ENCODE assay signal across 1 cellular context in the genomic region with DNA sequence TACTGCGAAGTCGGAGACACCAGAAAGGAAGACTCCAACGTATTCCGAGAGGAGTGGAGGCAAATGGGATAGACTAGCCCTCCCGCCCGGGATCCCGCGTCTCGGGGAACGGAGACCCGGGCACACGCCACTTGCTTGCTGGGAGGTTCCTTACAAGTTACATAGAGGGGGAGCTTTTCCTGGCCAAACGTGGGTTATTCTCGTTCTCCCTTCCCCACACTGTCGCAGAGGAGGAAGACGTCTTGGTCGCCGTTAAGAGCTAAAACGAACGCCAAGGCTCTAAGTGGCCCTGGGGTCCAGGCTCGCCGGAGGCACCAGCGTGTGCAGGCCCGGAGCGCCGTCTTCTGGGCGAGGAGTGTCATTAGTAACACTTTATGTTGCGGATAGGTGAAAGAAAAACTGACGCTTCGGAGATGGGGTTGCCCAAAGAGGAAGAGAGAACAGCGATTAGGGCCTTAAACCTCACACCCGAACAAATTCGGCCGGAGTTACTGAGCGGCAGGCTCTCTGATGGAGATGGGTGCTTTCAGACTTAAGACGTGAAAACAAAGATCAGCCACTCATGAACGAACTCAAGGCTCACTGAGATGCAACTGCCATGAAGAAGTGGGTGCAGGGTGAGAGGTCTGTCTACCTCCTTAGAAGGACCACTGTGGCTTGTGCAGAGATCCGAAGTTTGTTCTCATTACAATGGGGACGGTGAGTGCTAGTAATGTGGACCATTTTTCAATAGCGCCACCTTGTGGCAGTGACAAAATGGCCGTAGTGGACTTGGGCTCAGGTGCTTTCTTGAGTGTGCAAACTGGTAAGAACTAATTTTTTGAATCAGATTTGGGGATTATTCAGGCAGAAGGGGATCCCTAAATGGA.
TF ChIP-seq lines count a peak whose summit lies in the region.

No MANE protein-coding gene starts in this region.

TF ChIP-seq in K562, 482 proteins besides CTCF, POLR2A, EP300 and RAD21 (continued from another document and continues in another):
- TF ChIP-seq JUN (IDR thresholded peaks at IDR 0.05; ENCODE audit: borderline replicate concordance, low read depth, low read length) (no peak), JUN (CRISPR knock-in tag; IDR thresholded peaks at IDR 0.05; ENCODE audit: borderline replicate concordance) (0 out of 2 replicates have a peak, but pooled peaks have one; percentile 67), POLR2AphosphoS5 (IDR thresholded peaks at IDR 0.05; ENCODE audit: control insufficient read depth, insufficient read depth, low read depth, low read length) (no peak), TGIF2 (CRISPR knock-in tag; IDR thresholded peaks at IDR 0.05) (no peak), NR4A1 (CRISPR knock-in tag; IDR thresholded peaks at IDR 0.05) (no peak), NR4A1 (tag; IDR thresholded peaks at IDR 0.05) (no peak), NFIX (CRISPR knock-in tag; IDR thresholded peaks at IDR 0.05; ENCODE audit: low read depth) (no peak), NFYB (IDR thresholded peaks at IDR 0.05; ENCODE audit: extremely low read depth, insufficient read length) (no peak), ELF1 (tag; IDR thresholded peaks at IDR 0.05) (no peak), SNIP1 (IDR thresholded peaks at IDR 0.05; ENCODE audit: low read depth) (no peak), TEAD2 (tag; IDR thresholded peaks at IDR 0.05) (no peak), MXI1 (IDR thresholded peaks at IDR 0.05; ENCODE audit: low read depth, low read length) (no peak), NFE2L1 (tag; IDR thresholded peaks at IDR 0.05; ENCODE audit: borderline replicate concordance, low read depth) (no peak), FOSL1 (tag; conservative IDR thresholded peaks at IDR 0.05) (0 out of 2 replicates have a peak, but pooled peaks have one; percentile 38), RHOXF2B (CRISPR knock-in tag; conservative IDR thresholded peaks at IDR 0.05) (no peak), MTF1 (CRISPR knock-in tag; IDR thresholded peaks at IDR 0.05; ENCODE audit: borderline replicate concordance) (no peak), TCF7L2 (IDR thresholded peaks at IDR 0.05; ENCODE audit: low read depth, low read length) (no peak), ZNF408 (CRISPR knock-in tag; IDR thresholded peaks at IDR 0.05; ENCODE audit: low read depth) (no peak), IRF2 (CRISPR knock-in tag; IDR thresholded peaks at IDR 0.05) (no peak), PHTF2 (CRISPR knock-in tag; IDR thresholded peaks at IDR 0.05) (no peak), SMARCC2 (IDR thresholded peaks at IDR 0.05; ENCODE audit: low read depth) (peak; percentile 19; the same call in 1 of the 2 replicates), PURB (CRISPR knock-in tag; IDR thresholded peaks at IDR 0.05; ENCODE audit: low read depth) (no peak), PHB2 (IDR thresholded peaks at IDR 0.05; ENCODE audit: low read depth) (no peak), BRF1 (IDR thresholded peaks at IDR 0.05; ENCODE audit: borderline replicate concordance, extremely low read depth, insufficient read length) (no peak), ZNF165 (CRISPR knock-in tag; IDR thresholded peaks at IDR 0.05; ENCODE audit: borderline replicate concordance) (no peak), ZBED1 (IDR thresholded peaks at IDR 0.05) (no peak), ZNF146 (CRISPR knock-in tag; IDR thresholded peaks at IDR 0.05; ENCODE audit: unreplicated experiment) (no peak), ARID1B (IDR thresholded peaks at IDR 0.05) (peak; percentile 51; the same call in 1 of the 2 replicates), RBM14 (IDR thresholded peaks at IDR 0.05; ENCODE audit: borderline replicate concordance, insufficient read depth, low read depth, low read length) (no peak), CCNT2 (IDR thresholded peaks at IDR 0.05; ENCODE audit: borderline replicate concordance, extremely low read depth, insufficient read length, low read depth, low read length) (no peak), MCM2 (IDR thresholded peaks at IDR 0.05; ENCODE audit: low read depth) (0 out of 2 replicates have a peak, but pooled peaks have one; percentile 21), MYBL2 (IDR thresholded peaks at IDR 0.05; ENCODE audit: low read depth) (no peak), MYBL2 (CRISPR knock-in tag; IDR thresholded peaks at IDR 0.05; ENCODE audit: borderline replicate concordance) (no peak), RFX7 (CRISPR knock-in tag; IDR thresholded peaks at IDR 0.05) (no peak), ZNF197 (CRISPR knock-in tag; IDR thresholded peaks at IDR 0.05; ENCODE audit: low read depth) (no peak), SRF (CRISPR knock-in tag; IDR thresholded peaks at IDR 0.05) (0 out of 4 replicates have a peak, but pooled peaks of 1 of the 2 experiments have one; percentile 9), TEAD4 (IDR thresholded peaks at IDR 0.05; ENCODE audit: low read length) (peak; percentile 56), TEAD4 (CRISPR knock-in tag; IDR thresholded peaks at IDR 0.05; ENCODE audit: borderline replicate concordance) (no peak), EHMT2 (IDR thresholded peaks at IDR 0.05) (no peak)
- TF ChIP-seq, protein P1, sequence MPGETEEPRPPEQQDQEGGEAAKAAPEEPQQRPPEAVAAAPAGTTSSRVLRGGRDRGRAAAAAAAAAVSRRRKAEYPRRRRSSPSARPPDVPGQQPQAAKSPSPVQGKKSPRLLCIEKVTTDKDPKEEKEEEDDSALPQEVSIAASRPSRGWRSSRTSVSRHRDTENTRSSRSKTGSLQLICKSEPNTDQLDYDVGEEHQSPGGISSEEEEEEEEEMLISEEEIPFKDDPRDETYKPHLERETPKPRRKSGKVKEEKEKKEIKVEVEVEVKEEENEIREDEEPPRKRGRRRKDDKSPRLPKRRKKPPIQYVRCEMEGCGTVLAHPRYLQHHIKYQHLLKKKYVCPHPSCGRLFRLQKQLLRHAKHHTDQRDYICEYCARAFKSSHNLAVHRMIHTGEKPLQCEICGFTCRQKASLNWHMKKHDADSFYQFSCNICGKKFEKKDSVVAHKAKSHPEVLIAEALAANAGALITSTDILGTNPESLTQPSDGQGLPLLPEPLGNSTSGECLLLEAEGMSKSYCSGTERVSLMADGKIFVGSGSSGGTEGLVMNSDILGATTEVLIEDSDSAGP (CRISPR knock-in tag; IDR thresholded peaks at IDR 0.05) = no peak
- TF ChIP-seq, protein P2, sequence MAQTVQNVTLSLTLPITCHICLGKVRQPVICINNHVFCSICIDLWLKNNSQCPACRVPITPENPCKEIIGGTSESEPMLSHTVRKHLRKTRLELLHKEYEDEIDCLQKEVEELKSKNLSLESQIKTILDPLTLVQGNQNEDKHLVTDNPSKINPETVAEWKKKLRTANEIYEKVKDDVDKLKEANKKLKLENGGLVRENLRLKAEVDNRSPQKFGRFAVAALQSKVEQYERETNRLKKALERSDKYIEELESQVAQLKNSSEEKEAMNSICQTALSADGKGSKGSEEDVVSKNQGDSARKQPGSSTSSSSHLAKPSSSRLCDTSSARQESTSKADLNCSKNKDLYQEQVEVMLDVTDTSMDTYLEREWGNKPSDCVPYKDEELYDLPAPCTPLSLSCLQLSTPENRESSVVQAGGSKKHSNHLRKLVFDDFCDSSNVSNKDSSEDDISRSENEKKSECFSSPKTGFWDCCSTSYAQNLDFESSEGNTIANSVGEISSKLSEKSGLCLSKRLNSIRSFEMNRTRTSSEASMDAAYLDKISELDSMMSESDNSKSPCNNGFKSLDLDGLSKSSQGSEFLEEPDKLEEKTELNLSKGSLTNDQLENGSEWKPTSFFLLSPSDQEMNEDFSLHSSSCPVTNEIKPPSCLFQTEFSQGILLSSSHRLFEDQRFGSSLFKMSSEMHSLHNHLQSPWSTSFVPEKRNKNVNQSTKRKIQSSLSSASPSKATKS (CRISPR knock-in tag; IDR thresholded peaks at IDR 0.05) = no peak
- TF ChIP-seq, protein P3, sequence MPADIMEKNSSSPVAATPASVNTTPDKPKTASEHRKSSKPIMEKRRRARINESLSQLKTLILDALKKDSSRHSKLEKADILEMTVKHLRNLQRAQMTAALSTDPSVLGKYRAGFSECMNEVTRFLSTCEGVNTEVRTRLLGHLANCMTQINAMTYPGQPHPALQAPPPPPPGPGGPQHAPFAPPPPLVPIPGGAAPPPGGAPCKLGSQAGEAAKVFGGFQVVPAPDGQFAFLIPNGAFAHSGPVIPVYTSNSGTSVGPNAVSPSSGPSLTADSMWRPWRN (IDR thresholded peaks at IDR 0.05; ENCODE audit: low read depth) = no peak
- TF ChIP-seq, protein P4, sequence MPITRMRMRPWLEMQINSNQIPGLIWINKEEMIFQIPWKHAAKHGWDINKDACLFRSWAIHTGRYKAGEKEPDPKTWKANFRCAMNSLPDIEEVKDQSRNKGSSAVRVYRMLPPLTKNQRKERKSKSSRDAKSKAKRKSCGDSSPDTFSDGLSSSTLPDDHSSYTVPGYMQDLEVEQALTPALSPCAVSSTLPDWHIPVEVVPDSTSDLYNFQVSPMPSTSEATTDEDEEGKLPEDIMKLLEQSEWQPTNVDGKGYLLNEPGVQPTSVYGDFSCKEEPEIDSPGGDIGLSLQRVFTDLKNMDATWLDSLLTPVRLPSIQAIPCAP (CRISPR knock-in tag; IDR thresholded peaks at IDR 0.05; ENCODE audit: borderline replicate concordance) = no peak
- TF ChIP-seq, protein P5, sequence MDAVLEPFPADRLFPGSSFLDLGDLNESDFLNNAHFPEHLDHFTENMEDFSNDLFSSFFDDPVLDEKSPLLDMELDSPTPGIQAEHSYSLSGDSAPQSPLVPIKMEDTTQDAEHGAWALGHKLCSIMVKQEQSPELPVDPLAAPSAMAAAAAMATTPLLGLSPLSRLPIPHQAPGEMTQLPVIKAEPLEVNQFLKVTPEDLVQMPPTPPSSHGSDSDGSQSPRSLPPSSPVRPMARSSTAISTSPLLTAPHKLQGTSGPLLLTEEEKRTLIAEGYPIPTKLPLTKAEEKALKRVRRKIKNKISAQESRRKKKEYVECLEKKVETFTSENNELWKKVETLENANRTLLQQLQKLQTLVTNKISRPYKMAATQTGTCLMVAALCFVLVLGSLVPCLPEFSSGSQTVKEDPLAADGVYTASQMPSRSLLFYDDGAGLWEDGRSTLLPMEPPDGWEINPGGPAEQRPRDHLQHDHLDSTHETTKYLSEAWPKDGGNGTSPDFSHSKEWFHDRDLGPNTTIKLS (IDR thresholded peaks at IDR 0.05; ENCODE audit: borderline replicate concordance, low read depth) = peak; percentile 41; the same call in 1 of the 2 replicates
- TF ChIP-seq, protein P6, sequence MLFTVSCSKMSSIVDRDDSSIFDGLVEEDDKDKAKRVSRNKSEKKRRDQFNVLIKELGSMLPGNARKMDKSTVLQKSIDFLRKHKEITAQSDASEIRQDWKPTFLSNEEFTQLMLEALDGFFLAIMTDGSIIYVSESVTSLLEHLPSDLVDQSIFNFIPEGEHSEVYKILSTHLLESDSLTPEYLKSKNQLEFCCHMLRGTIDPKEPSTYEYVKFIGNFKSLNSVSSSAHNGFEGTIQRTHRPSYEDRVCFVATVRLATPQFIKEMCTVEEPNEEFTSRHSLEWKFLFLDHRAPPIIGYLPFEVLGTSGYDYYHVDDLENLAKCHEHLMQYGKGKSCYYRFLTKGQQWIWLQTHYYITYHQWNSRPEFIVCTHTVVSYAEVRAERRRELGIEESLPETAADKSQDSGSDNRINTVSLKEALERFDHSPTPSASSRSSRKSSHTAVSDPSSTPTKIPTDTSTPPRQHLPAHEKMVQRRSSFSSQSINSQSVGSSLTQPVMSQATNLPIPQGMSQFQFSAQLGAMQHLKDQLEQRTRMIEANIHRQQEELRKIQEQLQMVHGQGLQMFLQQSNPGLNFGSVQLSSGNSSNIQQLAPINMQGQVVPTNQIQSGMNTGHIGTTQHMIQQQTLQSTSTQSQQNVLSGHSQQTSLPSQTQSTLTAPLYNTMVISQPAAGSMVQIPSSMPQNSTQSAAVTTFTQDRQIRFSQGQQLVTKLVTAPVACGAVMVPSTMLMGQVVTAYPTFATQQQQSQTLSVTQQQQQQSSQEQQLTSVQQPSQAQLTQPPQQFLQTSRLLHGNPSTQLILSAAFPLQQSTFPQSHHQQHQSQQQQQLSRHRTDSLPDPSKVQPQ (CRISPR knock-in tag; IDR thresholded peaks at IDR 0.05; ENCODE audit: borderline replicate concordance) = no peak
- TF ChIP-seq, protein P7, sequence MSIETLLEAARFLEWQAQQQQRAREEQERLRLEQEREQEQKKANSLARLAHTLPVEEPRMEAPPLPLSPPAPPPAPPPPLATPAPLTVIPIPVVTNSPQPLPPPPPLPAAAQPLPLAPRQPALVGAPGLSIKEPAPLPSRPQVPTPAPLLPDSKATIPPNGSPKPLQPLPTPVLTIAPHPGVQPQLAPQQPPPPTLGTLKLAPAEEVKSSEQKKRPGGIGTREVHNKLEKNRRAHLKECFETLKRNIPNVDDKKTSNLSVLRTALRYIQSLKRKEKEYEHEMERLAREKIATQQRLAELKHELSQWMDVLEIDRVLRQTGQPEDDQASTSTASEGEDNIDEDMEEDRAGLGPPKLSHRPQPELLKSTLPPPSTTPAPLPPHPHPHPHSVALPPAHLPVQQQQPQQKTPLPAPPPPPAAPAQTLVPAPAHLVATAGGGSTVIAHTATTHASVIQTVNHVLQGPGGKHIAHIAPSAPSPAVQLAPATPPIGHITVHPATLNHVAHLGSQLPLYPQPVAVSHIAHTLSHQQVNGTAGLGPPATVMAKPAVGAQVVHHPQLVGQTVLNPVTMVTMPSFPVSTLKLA (conservative IDR thresholded peaks at IDR 0.05) = 0 out of 4 replicates have a peak, but pooled peaks have one; percentile 9 to 52
- TF ChIP-seq, protein P8, sequence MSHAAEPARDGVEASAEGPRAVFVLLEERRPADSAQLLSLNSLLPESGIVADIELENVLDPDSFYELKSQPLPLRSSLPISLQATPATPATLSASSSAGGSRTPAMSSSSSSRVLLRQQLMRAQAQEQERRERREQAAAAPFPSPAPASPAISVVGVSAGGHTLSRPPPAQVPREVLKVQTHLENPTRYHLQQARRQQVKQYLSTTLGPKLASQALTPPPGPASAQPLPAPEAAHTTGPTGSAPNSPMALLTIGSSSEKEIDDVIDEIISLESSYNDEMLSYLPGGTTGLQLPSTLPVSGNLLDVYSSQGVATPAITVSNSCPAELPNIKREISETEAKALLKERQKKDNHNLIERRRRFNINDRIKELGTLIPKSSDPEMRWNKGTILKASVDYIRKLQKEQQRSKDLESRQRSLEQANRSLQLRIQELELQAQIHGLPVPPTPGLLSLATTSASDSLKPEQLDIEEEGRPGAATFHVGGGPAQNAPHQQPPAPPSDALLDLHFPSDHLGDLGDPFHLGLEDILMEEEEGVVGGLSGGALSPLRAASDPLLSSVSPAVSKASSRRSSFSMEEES (CRISPR knock-in tag; IDR thresholded peaks at IDR 0.05) = no peak
